ENCODE assay signal across 30 cellular contexts in genomic region chr10:63618552-63618951, GRCh38.
"Had no signal": no experiment of that assay in that cellular context is flagged by ENCODE, and none has a peak within 500 bp of the region (broad histone marks: within the 10 kb centered on the region; RNA-seq: fewer than 3 reads in every experiment).

No MANE protein-coding gene starts in this region.

- H3K4me2 ChIP-seq: hepatocyte, neural progenitor cell had no signal

- H3K4me3 ChIP-seq: heart right ventricle, hepatocyte, left ventricle myocardium inferior, lung, mucosa of descending colon, neural progenitor cell, ovary, prostate gland, skin epidermis, suprapubic skin, thoracic aorta, tibial artery, upper lobe of right lung had no signal

- H2AFZ ChIP-seq: hepatocyte, neural progenitor cell had no signal

- H3K79me2 ChIP-seq: hepatocyte had no signal

- H3K4me1 Mint-ChIP-seq: memory B cell; naive thymus-derived CD4-positive, alpha-beta T cell; stimulated activated effector memory CD8-positive, alpha-beta T cell treated with anti-CD3 and anti-CD28 coated beads, Interleukin-12 subunit alpha, Interleukin-12 subunit beta, amount 100 ng/mL, for 72 hours had no signal

- H3K27me3 Mint-ChIP-seq: memory B cell; naive thymus-derived CD4-positive, alpha-beta T cell; stimulated activated naive CD8-positive, alpha-beta T cell treated with anti-CD3 and anti-CD28 coated beads, Interleukin-15, Interleukin-2, amounts not matched to agents 100 ng/mL and 50 ng/mL, for 24 hours had no signal

- FAIRE-seq: urothelium cell line had no signal

- H3K27ac Mint-ChIP-seq: memory B cell; stimulated activated effector memory CD8-positive, alpha-beta T cell treated with anti-CD3 and anti-CD28 coated beads, Interleukin-12 subunit alpha, Interleukin-12 subunit beta, amount 100 ng/mL, for 72 hours; stimulated activated naive CD8-positive, alpha-beta T cell treated with anti-CD3 and anti-CD28 coated beads, Interleukin-15, Interleukin-2, amounts not matched to agents 100 ng/mL and 50 ng/mL, for 24 hours had no signal

- H3K9me3 ChIP-seq: heart right ventricle, left ventricle myocardium inferior, mucosa of descending colon, neutrophil, ovary, prostate gland, suprapubic skin, thoracic aorta, tibial artery, upper lobe of right lung had no signal

- DNase-seq: heart right ventricle; islet precursor cell; left ventricle myocardium inferior; midbrain; mucosa of descending colon; naive thymus-derived CD4-positive, alpha-beta T cell; occipital lobe; ovary; retina; right cardiac atrium; stimulated activated CD4-positive, alpha-beta T cell treated with anti-CD3 and anti-CD28 coated beads, Interleukin-12 subunit alpha, Interleukin-12 subunit beta, amount 100 ng/mL, for 4 hours; stimulated activated CD4-positive, alpha-beta T cell treated with anti-CD3 and anti-CD28 coated beads, Interleukin-15, amount 100 ng/mL, for 24 hours; stimulated activated CD4-positive, alpha-beta T cell treated with anti-CD3 and anti-CD28 coated beads, Interleukin-4, amount 100 ng/mL, for 24 hours; stimulated activated naive CD4-positive, alpha-beta T cell; tibial artery; trophoblast cell; upper lobe of right lung had no signal

- H3K36me3 ChIP-seq: neural progenitor cell, ovary, prostate gland had no signal

- H3K4me1 ChIP-seq: left ventricle myocardium inferior, prostate gland, tibial artery, upper lobe of right lung had no signal

- H3K9ac ChIP-seq: neural progenitor cell had no signal

- H3K27ac ChIP-seq: heart right ventricle, hepatocyte, left ventricle myocardium inferior, neural progenitor cell, neutrophil, ovary, prostate gland, skin epidermis, suprapubic skin, thoracic aorta, tibial artery, upper lobe of right lung had no signal

- H3K9me3 Mint-ChIP-seq: memory B cell; naive thymus-derived CD4-positive, alpha-beta T cell; nephron; neural progenitor cell; stimulated activated effector memory CD8-positive, alpha-beta T cell treated with anti-CD3 and anti-CD28 coated beads, Interleukin-12 subunit alpha, Interleukin-12 subunit beta, amount 100 ng/mL, for 72 hours; stimulated activated naive CD8-positive, alpha-beta T cell treated with anti-CD3 and anti-CD28 coated beads, Interleukin-15, Interleukin-2, amounts not matched to agents 100 ng/mL and 50 ng/mL, for 24 hours had no signal

- H3K27me3 ChIP-seq: heart right ventricle, hepatocyte, neural progenitor cell, neutrophil, ovary, suprapubic skin, tibial artery, upper lobe of right lung had no signal

- H3K4me3 Mint-ChIP-seq: memory B cell; naive thymus-derived CD4-positive, alpha-beta T cell; nephron; neural progenitor cell; stimulated activated effector memory CD8-positive, alpha-beta T cell treated with anti-CD3 and anti-CD28 coated beads, Interleukin-12 subunit alpha, Interleukin-12 subunit beta, amount 100 ng/mL, for 72 hours; stimulated activated naive CD8-positive, alpha-beta T cell treated with anti-CD3 and anti-CD28 coated beads, Interleukin-15, Interleukin-2, amounts not matched to agents 100 ng/mL and 50 ng/mL, for 24 hours had no signal
